In the genomic region with DNA sequence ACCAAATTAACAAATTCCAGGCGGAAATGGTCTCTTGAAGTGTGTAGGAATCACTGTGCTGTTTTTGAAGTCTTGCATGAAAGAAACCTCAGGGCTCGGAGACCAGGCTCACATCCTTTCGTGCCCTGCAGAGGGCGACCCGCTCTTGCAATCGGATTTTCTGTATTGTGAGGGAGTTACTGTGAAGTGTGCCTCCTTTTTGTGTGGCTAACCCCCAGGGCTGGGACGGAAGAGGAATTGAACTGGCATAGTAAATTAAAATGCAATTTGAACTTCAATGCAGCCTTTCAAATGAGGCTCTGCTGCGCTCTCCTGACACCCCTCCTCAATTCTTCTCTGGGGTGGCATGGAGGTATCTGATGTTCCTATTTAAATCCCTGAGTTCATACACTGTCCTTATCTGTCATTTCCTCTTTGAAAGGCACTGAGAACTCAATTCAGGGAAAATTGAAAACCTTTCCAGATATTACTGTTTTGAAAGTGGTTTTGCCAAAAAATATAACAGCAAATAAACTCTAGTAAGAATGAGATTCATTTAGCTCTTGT, we compare ENCODE assay signal across 8 cellular contexts. TPM values are rescaled to one million over a fixed set of nuclear protein-coding genes. Genes with fewer than 3 reads are reported as not detected.
DNase-seq lines count a peak whose midpoint lies in the region; ATAC-seq and TF ChIP-seq lines count a peak whose summit lies in the region.

No MANE protein-coding gene starts in this region.

- ATAC-seq in HG02623 (IDR thresholded peaks at IDR 0.05; ENCODE audit: unreplicated experiment) (no peak), HG02571 (IDR thresholded peaks at IDR 0.05; ENCODE audit: unreplicated experiment) (no peak)

- H3F3A ChIP-seq in smooth muscle cell (ENCODE audit: low read depth): no peaks in the 10 kb centered on the region

- no peaks in the 10 kb centered on the region for H3K36me3 ChIP-seq in smooth muscle cell (ENCODE audit: low read depth)

- H3K4me1 ChIP-seq in smooth muscle cell (ENCODE audit: low read depth): no peaks in the 10 kb centered on the region

- no peaks in the 10 kb centered on the region for H3K9me3 ChIP-seq in smooth muscle cell (replicated peaks; ENCODE audit: low read depth)

- 9% methylated on average over 8 of the region's 8 CpGs for WGBS in smooth muscle cell (ENCODE audit: low lambda C conversion rate)

- peak; percentile 51 for TF ChIP-seq CTCF in smooth muscle cell (IDR thresholded peaks at IDR 0.05; ENCODE audit: borderline replicate concordance, insufficient read depth, poor library complexity, severe bottlenecking)

- no peak overlapping the region for H3K4me3 ChIP-seq in smooth muscle cell

- peaks cover 5% of the 10 kb centered on the region for H3K27me3 ChIP-seq in smooth muscle cell (ENCODE audit: low read depth)

- H3K9ac ChIP-seq in smooth muscle cell (ENCODE audit: low read depth): no peak overlapping the region

- H4K20me1 ChIP-seq in smooth muscle cell (ENCODE audit: low read depth): no peaks in the 10 kb centered on the region

- in situ Hi-C loops in Caki2 (cut with HindIII; ENCODE audit: low pct_unique_long_range_greater_than_20kb, low sequenced_read_pairs): no loop called here

- no peaks in the 10 kb centered on the region for H3K79me2 ChIP-seq in smooth muscle cell (ENCODE audit: low read depth)

- no peak overlapping the region for H2AFZ ChIP-seq in smooth muscle cell (ENCODE audit: low read depth)

- H3K4me2 ChIP-seq in smooth muscle cell: no peak overlapping the region

- H3K27ac ChIP-seq in smooth muscle cell (ENCODE audit: low read depth): no peak overlapping the region

- DNase-seq in Caki2 (ENCODE audit: low read depth) (peak; percentile 37), KG1 (lab: John Stamatoyannopoulos, UW) (peak; percentile 51), RPMI7951 (ENCODE audit: low read depth) (peak; percentile 56), glomerular visceral epithelial cell (ENCODE audit: extremely low spot score) (peak; percentile 52), smooth muscle cell (lab: John Stamatoyannopoulos, UW; ENCODE audit: unreplicated experiment) (peak; percentile 1)
- DNase-seq in activated T-helper 1 cell treated with anti-CD3 and anti-CD28 coated beads, Interleukin-2, amount 50 U/mL, for 16 hours (ENCODE audit: low read depth in 1 of 2, low spot score in 1 of 2): peak; percentile 18 to 21

RNA-seq across cellular contexts. Expression of gene MGAT5B, which starts 51.5 kb away (rescaled TPM):
- 3.1 and 9.6 TPM in 2 replicates for total RNA-seq in Caki2 (2014; rRNA removed; shearing (Covaris generic); ENCODE audit: low replicate concordance)
- total RNA-seq in RPMI7951 (2014; rRNA removed; shearing (Covaris generic)): 4.9 and 6.9 TPM in 2 replicates
- 0.27 and 7.6 TPM in 2 replicates for total RNA-seq in smooth muscle cell
- polyA plus RNA-seq in smooth muscle cell: 0.78 and 3.3 TPM in 2 replicates

Comparison
In these comparisons a context has a peak if more than half of its experiments do, and no peak if none do; other contexts are left out.
1. DNase-seq: peak in every context shown above with its lines; median percentile 56 in RPMI7951; 52 in glomerular visceral epithelial cell; 51 in KG1; 37 in Caki2; 20 in activated T-helper 1 cell treated with anti-CD3 and anti-CD28 coated beads, Interleukin-2, amount 50 U/mL, for 16 hours; 1 in smooth muscle cell.